16 cellular contexts compared by ENCODE assay signal in the genomic region with DNA sequence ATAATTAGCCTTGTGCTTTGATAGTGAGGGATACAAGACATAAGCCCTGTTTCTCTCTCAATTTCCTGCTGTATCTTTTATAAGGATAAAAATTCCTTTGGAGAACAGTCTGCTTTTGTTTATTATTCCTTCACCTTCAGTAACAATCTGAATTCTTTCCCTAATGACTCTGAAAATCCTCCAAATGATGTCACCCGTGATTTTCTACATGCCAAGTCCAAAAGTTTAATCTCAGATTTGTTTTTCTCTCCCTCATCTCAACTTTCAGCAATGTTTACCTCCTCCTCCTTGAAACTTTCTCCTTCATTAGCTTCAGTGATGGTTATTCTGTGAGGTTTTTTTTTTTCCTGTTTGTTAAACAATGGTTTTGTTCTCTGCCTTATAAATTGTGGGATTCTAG. TPM values are rescaled to one million over a fixed set of nuclear protein-coding genes. Genes with fewer than 3 reads are reported as not detected.
A peak's percentile ranks its signal among the peaks of the same experiment; 100 is the strongest.
DNase-seq lines count a peak whose midpoint lies in the region; ATAC-seq and TF ChIP-seq lines count a peak whose summit lies in the region.
"Had no signal": no experiment of that assay in that cellular context is flagged by ENCODE, and none has a peak within 500 bp of the region (broad histone marks: within the 10 kb centered on the region; RNA-seq: fewer than 3 reads in every experiment).

No MANE protein-coding gene starts in this region.

- no peak overlapping the region for H3K4me3 ChIP-seq in brain microvascular endothelial cell (ENCODE audit: low read depth, low read length)
- H3K4me3 ChIP-seq in prostate gland = peak overlapping the region; percentile 16 to 28
- no peak overlapping the region for H3K4me3 ChIP-seq in transverse colon
- H3K4me3 ChIP-seq: A549 had no signal

- intact Hi-C loops in prostate gland (cut with DNase I) = loop anchor here (5.0 kb wide), 1 partner anchor 58 kb away; a partner anchor contains a TSS
- intact Hi-C loops in transverse colon (cut with DNase I; ENCODE audit: low total_unique reads) = no loop called here

- peak; percentile 1 for DNase-seq in EH (ENCODE audit: low read depth)
- DNase-seq in brain microvascular endothelial cell = no peak
- no peak for DNase-seq in prostate gland (ENCODE audit: low spot score)
- DNase-seq in transverse colon = no peak
- no peak for DNase-seq in NCI-H1436 (lab: John Stamatoyannopoulos, UW)
- DNase-seq in DMS114 treated with DMSO at 0.1 percent for 48 hours (lab: John Stamatoyannopoulos, UW; ENCODE audit: unreplicated experiment) = no peak
- DNase-seq: CD8-positive, alpha-beta T cell; COR-L47; H9; KG1 had no signal

- TF ChIP-seq EP300 in transverse colon (IDR thresholded peaks at IDR 0.05; ENCODE audit: low read depth) = no peak

- H3K27ac ChIP-seq in brain microvascular endothelial cell (peak overlapping the region; percentile 85), prostate gland (peak overlapping the region in 1 of 2 donors; percentile 60), transverse colon (peak overlapping the region; percentile 42 to 68 (median 58))
- H3K27ac ChIP-seq: A549 had no signal

- H3K4me1 ChIP-seq in prostate gland (replicated peaks) = no peaks in the 10 kb centered on the region
- H3K4me1 ChIP-seq in transverse colon = no peaks in the 10 kb centered on the region
- H3K4me1 ChIP-seq: A549 had no signal

- WGBS in prostate gland = 14% methylated on average over 1 of the region's 1 CpG
- WGBS in transverse colon (ENCODE audit: low coverage in 1 of 2), 2 donors = 10 to 30% methylated on average over 1 of the region's 1 CpG

- H3K27me3 ChIP-seq in brain microvascular endothelial cell (replicated peaks) (no peaks in the 10 kb centered on the region), prostate gland (replicated peaks; ENCODE audit: insufficient read depth) (no peaks in the 10 kb centered on the region), transverse colon (no peaks in the 10 kb centered on the region)

- in situ Hi-C loops in brain microvascular endothelial cell (cut with HindIII; ENCODE audit: low pct_ligation_motif_present, low sequenced_read_pairs) (no loop called here), transverse colon (cut with MboI; ENCODE audit: low pct_ligation_motif_present in 1 of 4, low pct_unique_long_range_greater_than_20kb in 1 of 4, low sequenced_read_pairs in 3 of 4) (no loop called here)

- ATAC-seq in GM19035 (IDR thresholded peaks at IDR 0.05; ENCODE audit: unreplicated experiment) = no peak
- no peak for ATAC-seq in GM18861 (IDR thresholded peaks at IDR 0.05; ENCODE audit: unreplicated experiment)
- ATAC-seq: A549; CD8-positive, alpha-beta T cell had no signal

- H3K9me3 ChIP-seq in prostate gland = no peaks in the 10 kb centered on the region
- no peaks in the 10 kb centered on the region for H3K9me3 ChIP-seq in transverse colon
- H3K9me3 ChIP-seq: A549 had no signal

- no peak for TF ChIP-seq CTCF in brain microvascular endothelial cell (IDR thresholded peaks at IDR 0.05; ENCODE audit: low read depth, low read length, missing control alignments)
- TF ChIP-seq CTCF in prostate gland (IDR thresholded peaks at IDR 0.05) = no peak
- no peak for TF ChIP-seq CTCF in transverse colon (IDR thresholded peaks at IDR 0.05)

- no peaks in the 10 kb centered on the region for H3K36me3 ChIP-seq in brain microvascular endothelial cell (replicated peaks)
- no peaks in the 10 kb centered on the region for H3K36me3 ChIP-seq in prostate gland
- no peaks in the 10 kb centered on the region for H3K36me3 ChIP-seq in transverse colon

- TF ChIP-seq POLR2A in prostate gland (IDR thresholded peaks at IDR 0.05) (no peak), transverse colon (IDR thresholded peaks at IDR 0.05) (no peak)

RNA-seq across cellular contexts. Expression of a gene that starts 2.2 kb away (rescaled TPM):
- total RNA-seq in prostate gland (100 to 1,000 TPM in 1 of 2 donors, 10 to 100 TPM in 1; 10.6 to 100 TPM), transverse colon (10 to 100 TPM in 1 of 4 donors, 1 to 10 TPM in 2, under 1 TPM in 1; 0.37 to 10.3 (median 2.0) TPM)
- total RNA-seq: CD8-positive, alpha-beta T cell; Daoy; G401; H9 had no signal

RNA-seq across cellular contexts. Expression of a gene that starts 9.1 kb away (rescaled TPM):
- total RNA-seq in prostate gland (under 1 TPM in 1 of 2 donors, not detected in 1; 0.32 TPM), transverse colon (not detected)
- total RNA-seq: CD8-positive, alpha-beta T cell; Daoy; G401; H9; HT-29 had no signal

RNA-seq across cellular contexts. Expression of a gene that starts 51.7 kb away (rescaled TPM):
- total RNA-seq in prostate gland (10 to 100 TPM in 1 of 2 donors, 1 to 10 TPM in 1; 4.4 to 36.0 TPM), transverse colon (under 1 TPM in 2 of 4 donors, not detected in 2; 0.16 to 0.27 TPM)
- total RNA-seq: CD8-positive, alpha-beta T cell; Daoy; G401; H9 had no signal

RNA-seq across cellular contexts. Expression of a gene that starts 58.2 kb away (rescaled TPM):
- total RNA-seq in prostate gland (not detected), transverse colon (not detected)
- total RNA-seq: CD8-positive, alpha-beta T cell; Daoy; G401; H9; HT-29 had no signal

Comparison
In these comparisons a context has a peak if more than half of its experiments do, and no peak if none do; other contexts are left out.
1. H3K4me3 ChIP-seq: peak in prostate gland (2 of 2); none in brain microvascular endothelial cell (single experiment) and transverse colon (0 of 4).
2. RNA of a gene that starts 51.7 kb away (total RNA-seq): 4.4 to 36.0 TPM in prostate gland; 0.16 to 0.27 TPM in transverse colon; every median in the first group is over 4 times any median in the second.